In the genomic region with DNA sequence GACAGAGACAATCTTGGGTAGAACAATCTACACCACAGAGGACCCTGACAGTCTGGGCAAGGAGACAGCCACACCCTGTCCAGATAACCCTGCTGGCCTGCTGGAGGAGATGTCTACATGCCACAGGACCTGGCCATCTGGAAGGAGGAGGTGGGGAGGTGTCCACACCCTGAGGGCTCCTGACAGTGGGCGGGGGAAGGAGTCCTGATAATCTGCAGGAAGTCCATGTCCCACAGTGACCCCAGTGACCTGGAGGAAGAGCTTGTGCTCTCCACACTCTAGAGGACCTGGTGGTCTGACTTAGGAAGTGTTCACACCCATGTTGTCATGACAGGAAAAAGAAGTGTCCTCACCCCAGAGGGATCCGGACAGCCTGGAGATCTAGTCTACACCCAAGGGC, we compare ENCODE assay signal across 28 cellular contexts. TPM values are rescaled to one million over a fixed set of nuclear protein-coding genes. Genes with fewer than 3 reads are reported as not detected.
"Had no signal": no experiment of that assay in that cellular context is flagged by ENCODE, and none has a peak within 500 bp of the region (broad histone marks: within the 10 kb centered on the region; RNA-seq: fewer than 3 reads in every experiment).

No MANE protein-coding gene starts in this region.

- H3K27ac Mint-ChIP-seq: activated CD4-positive, alpha-beta memory T cell treated with anti-CD3 and anti-CD28 coated beads for 36 hours; activated CD4-positive, alpha-beta T cell treated with anti-CD3 and anti-CD28 coated beads for 36 hours; activated naive CD4-positive, alpha-beta T cell treated with anti-CD3 and anti-CD28 coated beads, Interleukin-2, amount 50 U/mL, for 24 hours; WTC11 had no signal

- H3K4me2 ChIP-seq: smooth muscle cell had no signal

- H3K4me3 ChIP-seq: adrenal gland, ascending aorta, esophagus muscularis mucosa, lower lobe of right lung, sigmoid colon, smooth muscle cell, thoracic aorta, upper lobe of left lung had no signal

- H3K36me3 Mint-ChIP-seq: activated naive CD4-positive, alpha-beta T cell treated with anti-CD3 and anti-CD28 coated beads, Interleukin-2, amount 50 U/mL, for 24 hours had no signal

- H3K9me3 Mint-ChIP-seq: activated CD4-positive, alpha-beta memory T cell treated with anti-CD3 and anti-CD28 coated beads for 36 hours; activated naive CD4-positive, alpha-beta T cell treated with anti-CD3 and anti-CD28 coated beads, Interleukin-2, amount 50 U/mL, for 24 hours; effector memory CD8-positive, alpha-beta T cell; naive B cell; WTC11 had no signal

- ATAC-seq: activated CD4-positive, alpha-beta T cell treated with anti-CD3 and anti-CD28 coated beads for 36 hours; effector memory CD8-positive, alpha-beta T cell; lower lobe of right lung; WTC11 had no signal

- H3K36me3 ChIP-seq: adrenal gland, brain microvascular endothelial cell had no signal

- H3K4me1 ChIP-seq: adrenal gland, ascending aorta, lower lobe of right lung had no signal

- DNase-seq: activated CD4-positive, alpha-beta memory T cell treated with anti-CD3 and anti-CD28 coated beads for 36 hours; activated CD4-positive, alpha-beta T cell treated with anti-CD3 and anti-CD28 coated beads for 36 hours; activated effector memory CD4-positive, alpha-beta T cell treated with anti-CD3 and anti-CD28 coated beads, Interleukin-2, amount 50 U/mL, for 16 hours; adrenal gland; brain microvascular endothelial cell; central memory CD4-positive, alpha-beta T cell; effector memory CD8-positive, alpha-beta T cell; lower lobe of right lung; naive B cell; occipital lobe; sigmoid colon; stimulated activated CD4-positive, alpha-beta T cell treated with anti-CD3 and anti-CD28 coated beads, Interleukin-2, amount 100 ng/mL, for 48 hours; stimulated activated naive CD4-positive, alpha-beta T cell treated with Interleukin-2 at 50 U/mL for 16 hours; SW 1271; upper lobe of left lung had no signal

- H3K27ac ChIP-seq: adrenal gland, ascending aorta, brain microvascular endothelial cell, esophagus muscularis mucosa, lower lobe of right lung, sigmoid colon, thoracic aorta, upper lobe of left lung had no signal

- FAIRE-seq: endothelial cell of umbilical vein, frontal cortex, islet of Langerhans had no signal

- H3K9me3 ChIP-seq: adrenal gland, ascending aorta, esophagus muscularis mucosa, lower lobe of right lung, sigmoid colon, thoracic aorta, upper lobe of left lung had no signal

- H3K27me3 Mint-ChIP-seq: activated CD4-positive, alpha-beta memory T cell treated with anti-CD3 and anti-CD28 coated beads for 36 hours; activated CD4-positive, alpha-beta T cell treated with anti-CD3 and anti-CD28 coated beads for 36 hours; activated naive CD4-positive, alpha-beta T cell treated with anti-CD3 and anti-CD28 coated beads, Interleukin-2, amount 50 U/mL, for 24 hours; effector memory CD8-positive, alpha-beta T cell; naive B cell had no signal

- H3K27me3 ChIP-seq: ascending aorta, brain microvascular endothelial cell, esophagus muscularis mucosa, sigmoid colon, upper lobe of left lung had no signal

- H3K4me3 Mint-ChIP-seq: activated CD4-positive, alpha-beta memory T cell treated with anti-CD3 and anti-CD28 coated beads for 36 hours; activated CD4-positive, alpha-beta T cell treated with anti-CD3 and anti-CD28 coated beads for 36 hours; activated naive CD4-positive, alpha-beta T cell treated with anti-CD3 and anti-CD28 coated beads, Interleukin-2, amount 50 U/mL, for 24 hours; effector memory CD8-positive, alpha-beta T cell; WTC11 had no signal

RNA-seq across cellular contexts. Expression of a gene that starts 18.4 kb away (rescaled TPM):
- total RNA-seq: dermis microvascular lymphatic vessel endothelial cell had no signal
- polyA plus RNA-seq: endothelial cell of umbilical vein had no signal

RNA-seq across cellular contexts. Expression of a gene that starts 59.5 kb away (rescaled TPM):
- total RNA-seq: activated CD4-positive, alpha-beta memory T cell treated with anti-CD3 and anti-CD28 coated beads for 36 hours; activated CD4-positive, alpha-beta T cell treated with anti-CD3 and anti-CD28 coated beads for 36 hours; adrenal gland; ascending aorta; dermis microvascular lymphatic vessel endothelial cell; endothelial cell of umbilical vein; esophagus muscularis mucosa; frontal cortex; mesenteric fat pad; occipital lobe; sigmoid colon; smooth muscle cell; T-helper 2 cell treated with Interferon-gamma antibody and Interleukin-4, amounts not matched to agents 100 ng/mL and 5 ng/mL, for 36 hours; thoracic aorta; WTC11 had no signal
- polyA plus RNA-seq: adrenal gland, endothelial cell of umbilical vein, neural cell, smooth muscle cell had no signal
